ENCODE assay signal across 12 cellular contexts in genomic region chr10:100715445-100716385, GRCh38. TPM values are rescaled to one million over a fixed set of nuclear protein-coding genes. Genes with fewer than 3 reads are reported as not detected.
DNase-seq lines count a peak whose midpoint lies in the region; ATAC-seq and TF ChIP-seq lines count a peak whose summit lies in the region.
"Had no signal": no experiment of that assay in that cellular context is flagged by ENCODE, and none has a peak within 500 bp of the region (broad histone marks: within the 10 kb centered on the region; RNA-seq: fewer than 3 reads in every experiment).

No MANE protein-coding gene starts in this region.

- peaks cover 5% of the 10 kb centered on the region; the same call in 1 of the 2 replicates for H3K4me1 Mint-ChIP-seq in HFFc6 (ENCODE audit: low read depth)
- H3K4me1 Mint-ChIP-seq in activated naive CD8-positive, alpha-beta T cell (ENCODE audit: low read depth): peaks cover 6% of the 10 kb centered on the region
- H3K4me1 Mint-ChIP-seq in immature natural killer cell: peaks cover 13 to 15% of the 10 kb centered on the region in 2 donors

- ATAC-seq in GM18511 (IDR thresholded peaks at IDR 0.05; ENCODE audit: unreplicated experiment): no peak

- H3K9me3 Mint-ChIP-seq in HFFc6: peaks cover 5% of the 10 kb centered on the region
- H3K9me3 Mint-ChIP-seq in activated naive CD8-positive, alpha-beta T cell (ENCODE audit: low read depth): no peaks in the 10 kb centered on the region
- peaks cover 0 to 6% (median 0%) of the 10 kb centered on the region in 6 donors for H3K9me3 Mint-ChIP-seq in immature natural killer cell

- TF ChIP-seq CTCF in HFFc6 (IDR thresholded peaks at IDR 0.05): no peak

- H3K27me3 Mint-ChIP-seq in HFFc6 (ENCODE audit: insufficient read depth): peaks cover 70% of the 10 kb centered on the region
- H3K27me3 Mint-ChIP-seq in activated naive CD8-positive, alpha-beta T cell: peaks cover 65% of the 10 kb centered on the region
- H3K27me3 Mint-ChIP-seq in immature natural killer cell (ENCODE audit: low read depth in 3 of 3): peaks cover 13 to 48% (median 22%) of the 10 kb centered on the region in 3 donors

- H3K4me3 Mint-ChIP-seq in HFFc6 (peak overlapping the region; percentile 18; the same call in 1 of the 2 replicates), immature natural killer cell (peak overlapping the region; percentile 58 to 81 (median 75))
- peak overlapping the region; percentile 76 for H3K4me3 Mint-ChIP-seq in activated naive CD8-positive, alpha-beta T cell

- peaks cover 5% of the 10 kb centered on the region; the same call in 1 of the 2 replicates for H3K36me3 Mint-ChIP-seq in HFFc6 (ENCODE audit: low read depth)
- no peaks in the 10 kb centered on the region for H3K36me3 Mint-ChIP-seq in activated naive CD8-positive, alpha-beta T cell
- peaks cover 0 to 3% (median 0%) of the 10 kb centered on the region in 3 donors for H3K36me3 Mint-ChIP-seq in immature natural killer cell

- DNase-seq in HFFc6 (no peak), immature natural killer cell (no peak), retina (peak; percentile 69), inferior parietal cortex (ENCODE audit: extremely low spot score) (no peak), substantia nigra (lab: John Stamatoyannopoulos, UW) (no peak), NCI-H2227 (lab: John Stamatoyannopoulos, UW; ENCODE audit: unreplicated experiment) (no peak)
- DNase-seq: activated CD4-positive, alpha-beta T cell treated with anti-CD3 and anti-CD28 coated beads, Interleukin-2, amount 50 U/mL, for 1 hour; NCI-H510A; SJCRH30 had no signal

- no peak overlapping the region for H3K27ac ChIP-seq in substantia nigra (ENCODE audit: low read depth, low read length, poor library complexity, severe bottlenecking)
- H3K27ac ChIP-seq: SJCRH30 had no signal

- H3K27ac Mint-ChIP-seq in HFFc6 (no peak overlapping the region), immature natural killer cell (no peak overlapping the region)
- no peak overlapping the region for H3K27ac Mint-ChIP-seq in activated naive CD8-positive, alpha-beta T cell

RNA-seq across cellular contexts. Expression of gene PAX2, which starts 29.7 kb away (rescaled TPM):
- total RNA-seq in HFFc6 (2021; fragmentation: NEBNext Ultra II Directional; extraction: Animal tissue kit (Norgen Biotek cat#: 25700)): not detected
- not detected for polyA plus RNA-seq in immature natural killer cell
- total RNA-seq: myocyte had no signal

Comparison
In these comparisons a context has a peak if more than half of its experiments do, and no peak if none do; other contexts are left out.
1. H3K4me3 Mint-ChIP-seq: peak in every context shown above with its lines; median percentile 76 in activated naive CD8-positive, alpha-beta T cell; 75 in immature natural killer cell; 18 in HFFc6.